In genomic region chr4:148207074-148207473, GRCh38 we compare ENCODE assay signal across 2 cellular contexts.
TF ChIP-seq lines count a peak whose summit lies in the region.

No MANE protein-coding gene starts in this region.

TF ChIP-seq in WTC11, 78 proteins besides CTCF, POLR2A, EP300 and RAD21 (continued from another document):
- TF ChIP-seq, protein P1, sequence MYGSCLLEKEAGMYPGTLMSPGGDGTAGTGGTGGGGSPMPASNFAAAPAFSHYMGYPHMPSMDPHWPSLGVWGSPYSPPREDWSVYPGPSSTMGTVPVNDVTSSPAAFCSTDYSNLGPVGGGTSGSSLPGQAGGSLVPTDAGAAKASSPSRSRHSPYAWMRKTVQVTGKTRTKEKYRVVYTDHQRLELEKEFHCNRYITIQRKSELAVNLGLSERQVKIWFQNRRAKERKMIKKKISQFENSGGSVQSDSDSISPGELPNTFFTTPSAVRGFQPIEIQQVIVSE (CRISPR knock-in tag; IDR thresholded peaks at IDR 0.05; ENCODE audit: borderline replicate concordance): no peak
- no peak for TF ChIP-seq ZNF263 (CRISPR knock-in tag; IDR thresholded peaks at IDR 0.05; ENCODE audit: low read depth)
- TF ChIP-seq ZNF219 (CRISPR knock-in tag; IDR thresholded peaks at IDR 0.05; ENCODE audit: borderline replicate concordance): no peak
- no peak for TF ChIP-seq CREB1 (CRISPR knock-in tag; IDR thresholded peaks at IDR 0.05)
- TF ChIP-seq NFYB (CRISPR knock-in tag; conservative IDR thresholded peaks at IDR 0.05; ENCODE audit: low read depth): no peak
- no peak for TF ChIP-seq ZNF396 (CRISPR knock-in tag; IDR thresholded peaks at IDR 0.05; ENCODE audit: borderline replicate concordance)
- no peak for TF ChIP-seq SMAD4 (CRISPR knock-in tag; IDR thresholded peaks at IDR 0.05)

TF ChIP-seq in endothelial cell of umbilical vein, 7 proteins besides CTCF, POLR2A, EP300 and RAD21 (continued from another document):
- TF ChIP-seq, protein P2, sequence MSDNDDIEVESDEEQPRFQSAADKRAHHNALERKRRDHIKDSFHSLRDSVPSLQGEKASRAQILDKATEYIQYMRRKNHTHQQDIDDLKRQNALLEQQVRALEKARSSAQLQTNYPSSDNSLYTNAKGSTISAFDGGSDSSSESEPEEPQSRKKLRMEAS (IDR thresholded peaks at IDR 0.05; ENCODE audit: insufficient read depth, insufficient read length): no peak
- no peak for TF ChIP-seq EZH2 (IDR thresholded peaks at IDR 0.05; ENCODE audit: borderline replicate concordance, low read depth, low read length, severe bottlenecking)
- TF ChIP-seq GATA2 (IDR thresholded peaks at IDR 0.05; ENCODE audit: insufficient read depth, insufficient read length, low read depth, low read length): no peak
- TF ChIP-seq FOS (IDR thresholded peaks at IDR 0.05; ENCODE audit: borderline replicate concordance, insufficient read depth, low read length): no peak
- no peak for TF ChIP-seq POLR2AphosphoS5 (IDR thresholded peaks at IDR 0.05; ENCODE audit: insufficient read depth, low read depth, low read length)
- no peak for TF ChIP-seq JUN (IDR thresholded peaks at IDR 0.05; ENCODE audit: borderline replicate concordance, insufficient read depth, insufficient read length, low read depth)
